In the genomic region with DNA sequence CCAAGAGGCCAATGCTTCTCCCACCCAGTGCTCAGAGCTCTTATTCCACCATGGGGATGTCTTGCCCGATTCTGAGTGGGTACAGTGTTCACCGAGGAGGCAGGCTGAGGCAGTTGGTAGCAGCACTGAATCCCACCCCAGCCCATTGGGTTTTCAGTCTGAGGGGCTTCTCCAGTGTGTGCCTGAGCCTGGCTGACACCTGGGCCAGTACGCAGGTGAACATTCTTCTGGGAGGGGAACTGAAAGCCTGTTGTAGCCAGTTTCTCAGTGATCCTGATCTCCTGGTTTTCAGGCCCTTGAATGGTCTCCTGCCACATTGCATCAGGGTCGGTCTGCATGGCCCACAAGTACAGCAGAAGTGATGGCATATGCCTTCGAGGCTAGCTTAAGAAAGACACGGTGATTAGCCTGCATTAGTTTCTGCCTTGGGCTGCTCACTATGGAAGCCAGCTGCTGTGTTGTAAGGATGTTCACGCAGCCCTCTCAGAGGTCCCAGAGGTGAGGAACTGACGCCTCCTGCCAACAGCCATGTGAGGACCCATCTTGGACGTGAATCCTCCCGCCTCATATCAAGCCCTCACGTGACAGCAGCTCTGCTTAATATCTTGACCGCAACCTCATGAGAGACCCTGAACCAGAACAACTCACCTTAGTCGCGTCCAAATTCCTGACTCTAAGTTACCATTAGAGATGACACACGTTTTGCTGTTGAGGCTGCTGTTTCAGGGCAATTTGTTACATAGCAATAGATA, we compare ENCODE assay signal across 20 cellular contexts.
DNase-seq lines count a peak whose midpoint lies in the region; ATAC-seq and TF ChIP-seq lines count a peak whose summit lies in the region.
"Had no signal": no experiment of that assay in that cellular context is flagged by ENCODE, and none has a peak within 500 bp of the region (broad histone marks: within the 10 kb centered on the region; RNA-seq: fewer than 3 reads in every experiment).

No MANE protein-coding gene starts in this region.

- peak overlapping the region; percentile 2; the same call in 1 of the 2 replicates for H3K4me2 ChIP-seq in OCI-LY3 (ENCODE audit: low read length)

- no peaks in the 10 kb centered on the region for H3K36me3 Mint-ChIP-seq in T-cell
- H3K36me3 Mint-ChIP-seq: CD8-positive, alpha-beta T cell had no signal

- TF ChIP-seq CTCF in OCI-LY3 (IDR thresholded peaks at IDR 0.05; ENCODE audit: low read depth, low read length) (no peak), fibroblast of the aortic adventitia (IDR thresholded peaks at IDR 0.05; ENCODE audit: insufficient read depth, low read length) (no peak), ovary (IDR thresholded peaks at IDR 0.05) (no peak), ascending aorta (IDR thresholded peaks at IDR 0.05) (no peak)

- H3K4me3 Mint-ChIP-seq in T-cell: no peak overlapping the region
- H3K4me3 Mint-ChIP-seq: CD8-positive, alpha-beta T cell had no signal

- no peak overlapping the region for H3K9ac ChIP-seq in OCI-LY3 (ENCODE audit: low read length)

- peaks cover 25% of the 10 kb centered on the region for H3K4me1 ChIP-seq in OCI-LY3 (ENCODE audit: low read length)
- H3K4me1 ChIP-seq in ovary (ENCODE audit: insufficient read depth): peaks cover 11% of the 10 kb centered on the region
- H3K4me1 ChIP-seq in ascending aorta: peaks cover 0 to 19% of the 10 kb centered on the region in 2 donors

- H3K4me1 Mint-ChIP-seq in T-cell: peaks cover 0 to 11% (median 3%) of the 10 kb centered on the region in 3 donors

- CTCF ChIA-PET in T-cell (lab: Charles Lee): interaction anchor here (0.6 to 0.7 kb wide), 5 partner anchors 28 to 489 kb away, joined by 3 to 5 read pairs (median 4); no protein-coding TSS in a partner anchor

- no peak for TF ChIP-seq EP300 in ovary (IDR thresholded peaks at IDR 0.05)

- H3K79me2 ChIP-seq in OCI-LY3 (ENCODE audit: low read length): no peaks in the 10 kb centered on the region

- H3K9me3 Mint-ChIP-seq in T-cell: no peaks in the 10 kb centered on the region
- H3K9me3 Mint-ChIP-seq: CD8-positive, alpha-beta T cell had no signal

- no peak overlapping the region for H2AFZ ChIP-seq in OCI-LY3 (ENCODE audit: low read depth, low read length)

- no peak overlapping the region for H3K27ac Mint-ChIP-seq in T-cell
- H3K27ac Mint-ChIP-seq: CD8-positive, alpha-beta T cell had no signal

- no peaks in the 10 kb centered on the region for H4K20me1 ChIP-seq in OCI-LY3 (ENCODE audit: insufficient read depth, low read length)
- H4K20me1 ChIP-seq: BLaER1 treated with 17β-estradiol and CSF1 and Interleukin-3, amounts not matched to agents 10 nM and 100 nM had no signal

- 47 to 50% (median 48%) methylated on average over 15 of the region's 15 CpGs for WGBS in ovary, 3 donors

- no peak overlapping the region for H3K27ac ChIP-seq in OCI-LY3 (ENCODE audit: low read length)
- H3K27ac ChIP-seq in ovary: no peak overlapping the region
- H3K27ac ChIP-seq in ascending aorta: no peak overlapping the region

- H3K27me3 Mint-ChIP-seq in T-cell: no peaks in the 10 kb centered on the region

- no peaks in the 10 kb centered on the region for H3K27me3 ChIP-seq in OCI-LY3 (ENCODE audit: low read depth, low read length)
- H3K27me3 ChIP-seq in ovary: no peaks in the 10 kb centered on the region
- H3K27me3 ChIP-seq in ascending aorta: no peaks in the 10 kb centered on the region
- H3K27me3 ChIP-seq: BLaER1 treated with 17β-estradiol and CSF1 and Interleukin-3, amounts not matched to agents 10 nM and 100 nM had no signal

- POLR2A ChIA-PET in T-cell (lab: Charles Lee): no interaction called here

- H3K4me3 ChIP-seq in OCI-LY3 (ENCODE audit: low read length) (no peak overlapping the region), fibroblast of the aortic adventitia (ENCODE audit: low read depth, low read length) (no peak overlapping the region), ovary (no peak overlapping the region), ascending aorta (no peak overlapping the region)
- H3K4me3 ChIP-seq: BLaER1 treated with 17β-estradiol and CSF1 and Interleukin-3, amounts not matched to agents 10 nM and 100 nM; K562 had no signal

- H3K36me3 ChIP-seq in OCI-LY3 (replicated peaks; ENCODE audit: low read depth, low read length) (no peaks in the 10 kb centered on the region), ovary (no peaks in the 10 kb centered on the region), ascending aorta (no peaks in the 10 kb centered on the region)
- H3K36me3 ChIP-seq: BLaER1 treated with 17β-estradiol and CSF1 and Interleukin-3, amounts not matched to agents 10 nM and 100 nM had no signal

- peak; percentile 57 for DNase-seq in ELF-1 (ENCODE audit: low read depth, low spot score)
- DNase-seq in fibroblast of the aortic adventitia (ENCODE audit: low read depth): peak; percentile 42
- peak; percentile 42 to 71 (median 50) for DNase-seq in ovary
- no peak for DNase-seq in NCI-H2081 treated with DMSO at 0.1 percent for 48 hours (lab: John Stamatoyannopoulos, UW)
- no peak for DNase-seq in T-cell
- DNase-seq in ascending aorta (ENCODE audit: low spot score in 2 of 2): no peak
- DNase-seq: CD8-positive, alpha-beta T cell; DND-41; GOT3; NCI-H1092 treated with DMSO at 0.1 percent for 48 hours; NCI-H146; NCI-H2029 treated with DMSO at 0.1 percent for 48 hours; NCI-H2171 treated with DMSO at 0.1 percent for 48 hours; NCI-H446; NCI-H526 treated with DMSO at 0.1 percent for 48 hours; OCI-M1 had no signal

- no peak for TF ChIP-seq POLR2A in ovary (IDR thresholded peaks at IDR 0.05)

- ATAC-seq in T-cell (replicated peaks in 1 of 4): no peak
- no peak for ATAC-seq in HG02885 (IDR thresholded peaks at IDR 0.05; ENCODE audit: poor library complexity, unreplicated experiment)
- ATAC-seq: CD8-positive, alpha-beta T cell; K562 had no signal

- H3K9me3 ChIP-seq in OCI-LY3 (ENCODE audit: insufficient read depth, low read length) (no peaks in the 10 kb centered on the region), ovary (no peaks in the 10 kb centered on the region), ascending aorta (no peaks in the 10 kb centered on the region)
- H3K9me3 ChIP-seq: BLaER1 treated with 17β-estradiol and CSF1 and Interleukin-3, amounts not matched to agents 10 nM and 100 nM had no signal

- intact Hi-C loops in ovary (cut with DNase I): loop anchor here in 1 of 4 donors (5.0 kb wide), 1 partner anchor 491 kb away; no protein-coding TSS in a partner anchor
- intact Hi-C loops in ascending aorta (cut with DNase I): no loop called here

Comparison
In these comparisons a context has a peak if more than half of its experiments do, and no peak if none do; other contexts are left out.
1. DNase-seq: peak in ELF-1 (single experiment), fibroblast of the aortic adventitia (single experiment) and ovary (5 of 5); none in NCI-H2081 treated with DMSO at 0.1 percent for 48 hours (single experiment), T-cell (0 of 34) and ascending aorta (0 of 2).